Comparison of ENCODE assay signal across 29 cellular contexts in genomic region chr2:150866431-150866830, GRCh38.
DNase-seq lines count a peak whose midpoint lies in the region; ATAC-seq, FAIRE-seq and TF ChIP-seq lines count a peak whose summit lies in the region.
"Had no signal": no experiment of that assay in that cellular context is flagged by ENCODE, and none has a peak within 500 bp of the region (broad histone marks: within the 10 kb centered on the region; RNA-seq: fewer than 3 reads in every experiment).

No MANE protein-coding gene starts in this region.

- H3K9ac ChIP-seq in K562 (ENCODE audit: insufficient read depth in 1 of 2, low read depth in 2 of 2, low read length in 2 of 2): no peak overlapping the region
- H3K9ac ChIP-seq: BLaER1 had no signal

- peaks cover 0 to 5% (median 0%) of the 10 kb centered on the region in 3 donors for H3K36me3 Mint-ChIP-seq in naive thymus-derived CD8-positive, alpha-beta T cell
- H3K36me3 Mint-ChIP-seq: natural killer cell treated with Interleukin-12 subunit alpha and Interleukin-12 subunit beta and Interleukin-15 and Interleukin-18, amount 100 ng/mL, for 72 hours; stimulated activated memory B cell treated with anti-CD40 and anti-IgM and Interleukin-4, amounts not matched to agents 10 μg/mL and 1 μg/mL and 100 μg/mL, for 72 hours had no signal

- H3K9me3 Mint-ChIP-seq in naive thymus-derived CD8-positive, alpha-beta T cell: peaks cover 0 to 15% (median 7%) of the 10 kb centered on the region in 9 donors

- no peak overlapping the region for H3K4me2 ChIP-seq in K562 (ENCODE audit: insufficient read depth, low read length)
- H3K4me2 ChIP-seq: BLaER1 had no signal

- DNase-seq in AG08396 (ENCODE audit: low spot score) (peak; percentile 11), HS-5 (ENCODE audit: low read depth) (peak; percentile 26), K562 (ENCODE audit: extremely low read depth in 1 of 4, low spot score in 3 of 4) (peak in 2 of 4 experiments; percentile 8 to 20), fibroblast of villous mesenchyme (ENCODE audit: low read depth) (peak; percentile 63), NAMALWA (ENCODE audit: low spot score) (no peak)
- DNase-seq in naive thymus-derived CD8-positive, alpha-beta T cell: no peak
- DNase-seq: activated gamma-delta T cell; Caco-2; colonic mucosa; effector memory CD8-positive, alpha-beta T cell; KBM-7; left ventricle myocardium inferior; midbrain; NCI-H1436; NCI-H2107; NCI-H510A treated with DMSO at 0.1 percent for 48 hours; ovary; Peyer's patch; SJCRH30; T-helper 17 cell had no signal

- H4K20me1 ChIP-seq in K562 (replicated peaks; ENCODE audit: control insufficient read depth, insufficient read depth, low read length): no peaks in the 10 kb centered on the region
- H4K20me1 ChIP-seq: BLaER1 had no signal

- POLR2A ChIA-PET in K562 (lab: Yijun Ruan, JAX): interaction anchor here (0.5 kb wide), 1 partner anchor 469 kb away, joined by 3 read pairs; no protein-coding TSS in a partner anchor
- POLR2A ChIA-PET in naive thymus-derived CD8-positive, alpha-beta T cell (lab: Charles Lee): no interaction called here

- no peaks in the 10 kb centered on the region for H3K4me1 Mint-ChIP-seq in naive thymus-derived CD8-positive, alpha-beta T cell
- H3K4me1 Mint-ChIP-seq: stimulated activated memory B cell treated with anti-CD40 and anti-IgM and Interleukin-4, amounts not matched to agents 10 μg/mL and 1 μg/mL and 100 μg/mL, for 72 hours; T-helper 17 cell had no signal

- H3K36me3 ChIP-seq in K562 (ENCODE audit: control insufficient read depth, insufficient read depth, low read length): no peaks in the 10 kb centered on the region
- H3K36me3 ChIP-seq: BLaER1, colonic mucosa, esophagus muscularis mucosa, left ventricle myocardium inferior, ovary, Peyer's patch, SJCRH30, suprapubic skin had no signal

- no peak for FAIRE-seq in K562 (lab: Jason Lieb, UNC)
- FAIRE-seq: A204.1 had no signal

- H3K4me3 ChIP-seq in K562 (no peak overlapping the region), fibroblast of villous mesenchyme (ENCODE audit: low read depth, low read length) (no peak overlapping the region)
- H3K4me3 ChIP-seq: BLaER1, colonic mucosa, esophagus muscularis mucosa, left ventricle myocardium inferior, ovary, Peyer's patch, SJCRH30, suprapubic skin had no signal

- no peak overlapping the region for H2AFZ ChIP-seq in K562 (ENCODE audit: low read depth, low read length)

- intact Hi-C loops in K562 (cut with micrococcal nuclease): no loop called here

- CTCF ChIA-PET in K562 (lab: Yijun Ruan, JAX; ENCODE audit: low intra/inter-chr PET ratio): no interaction called here

- H3K27me3 Mint-ChIP-seq in naive thymus-derived CD8-positive, alpha-beta T cell: peaks cover 0 to 11% (median 2%) of the 10 kb centered on the region in 5 donors
- H3K27me3 Mint-ChIP-seq: effector memory CD8-positive, alpha-beta T cell; natural killer cell treated with Interleukin-12 subunit alpha and Interleukin-12 subunit beta and Interleukin-15 and Interleukin-18, amount 100 ng/mL, for 72 hours; stimulated activated memory B cell treated with anti-CD40 and anti-IgM and Interleukin-4, amounts not matched to agents 10 μg/mL and 1 μg/mL and 100 μg/mL, for 72 hours had no signal

- TF ChIP-seq RAD21 in K562 (CRISPR knock-in tag; conservative IDR thresholded peaks at IDR 0.05 in 1 of 2, IDR thresholded peaks at IDR 0.05 in 1 of 2): no peak

- no peak overlapping the region for H3K27ac ChIP-seq in K562 (ENCODE audit: extremely low read depth, low read depth, low read length)
- H3K27ac ChIP-seq: BLaER1, colonic mucosa, esophagus muscularis mucosa, left ventricle myocardium inferior, ovary, Peyer's patch, SJCRH30, suprapubic skin had no signal

- no peak overlapping the region for H3K4me3 Mint-ChIP-seq in naive thymus-derived CD8-positive, alpha-beta T cell
- H3K4me3 Mint-ChIP-seq: effector memory CD8-positive, alpha-beta T cell; natural killer cell treated with Interleukin-12 subunit alpha and Interleukin-12 subunit beta and Interleukin-15 and Interleukin-18, amount 100 ng/mL, for 72 hours; stimulated activated memory B cell treated with anti-CD40 and anti-IgM and Interleukin-4, amounts not matched to agents 10 μg/mL and 1 μg/mL and 100 μg/mL, for 72 hours; T-helper 17 cell had no signal

- in situ Hi-C loops in K562 (cut with MboI): no loop called here

- no peak for TF ChIP-seq POLR2A in K562 (conservative IDR thresholded peaks at IDR 0.05)

- BruUV-seq in K562 (replicated peaks; lab: Mats Ljungman, UMichigan): no TSS peak

- no peaks in the 10 kb centered on the region for H3K4me1 ChIP-seq in K562 (replicated peaks in 1 of 2; ENCODE audit: control insufficient read depth in 2 of 2, insufficient read depth in 2 of 2, low read length in 2 of 2)
- H3K4me1 ChIP-seq: BLaER1, Caco-2, colonic mucosa, esophagus muscularis mucosa, left ventricle myocardium inferior, Peyer's patch, SJCRH30, suprapubic skin had no signal

- H3K27me3 ChIP-seq in K562 (ENCODE audit: control insufficient read depth in 2 of 2, insufficient read depth in 2 of 2, low read length in 2 of 2): no peaks in the 10 kb centered on the region
- H3K27me3 ChIP-seq: BLaER1, colonic mucosa, esophagus muscularis mucosa, ovary, Peyer's patch, SJCRH30, suprapubic skin had no signal

- no peak; the same call in 2 of the 3 replicates for ATAC-seq in K562
- no peak for ATAC-seq in HG03095 (IDR thresholded peaks at IDR 0.05; ENCODE audit: unreplicated experiment)
- no peak for ATAC-seq in GM21515 (IDR thresholded peaks at IDR 0.05; ENCODE audit: unreplicated experiment)
- no peak for ATAC-seq in naive thymus-derived CD8-positive, alpha-beta T cell
- ATAC-seq: effector memory CD8-positive, alpha-beta T cell; HCT116; natural killer cell treated with Interleukin-12 subunit alpha and Interleukin-12 subunit beta and Interleukin-15 and Interleukin-18, amount 100 ng/mL, for 72 hours; stimulated activated memory B cell treated with anti-CD40 and anti-IgM and Interleukin-4, amounts not matched to agents 10 μg/mL and 1 μg/mL and 100 μg/mL, for 72 hours; T-helper 17 cell had no signal

- no peaks in the 10 kb centered on the region for H3K79me2 ChIP-seq in K562 (ENCODE audit: control insufficient read depth, insufficient read depth, low read length)

- H3K9me1 ChIP-seq in K562 (ENCODE audit: control insufficient read depth, insufficient read depth, low read length): no peaks in the 10 kb centered on the region

- no peaks in the 10 kb centered on the region for H3K9me3 ChIP-seq in K562 (replicated peaks; ENCODE audit: control insufficient read depth, insufficient read depth, low read depth, low read length)
- H3K9me3 ChIP-seq: BLaER1, colonic mucosa, esophagus muscularis mucosa, ovary, Peyer's patch, SJCRH30, suprapubic skin had no signal

- TF ChIP-seq EP300 in K562 (IDR thresholded peaks at IDR 0.05; ENCODE audit: low read length): no peak

- H3K27ac Mint-ChIP-seq in naive thymus-derived CD8-positive, alpha-beta T cell: no peak overlapping the region
- H3K27ac Mint-ChIP-seq: effector memory CD8-positive, alpha-beta T cell; natural killer cell treated with Interleukin-12 subunit alpha and Interleukin-12 subunit beta and Interleukin-15 and Interleukin-18, amount 100 ng/mL, for 72 hours; stimulated activated memory B cell treated with anti-CD40 and anti-IgM and Interleukin-4, amounts not matched to agents 10 μg/mL and 1 μg/mL and 100 μg/mL, for 72 hours; T-helper 17 cell had no signal

- TF ChIP-seq CTCF in K562 (IDR thresholded peaks at IDR 0.05 in 2 of 3, conservative IDR thresholded peaks at IDR 0.05 in 1 of 3; ENCODE audit: insufficient read depth in 2 of 3, low read depth in 1 of 3, low read length in 3 of 3) (no peak), fibroblast of villous mesenchyme (IDR thresholded peaks at IDR 0.05; ENCODE audit: insufficient read depth, low read depth, low read length) (no peak)

TF ChIP-seq in K562, 482 proteins besides CTCF, POLR2A, EP300 and RAD21 (continues in another document):
- TF ChIP-seq SIX5 (IDR thresholded peaks at IDR 0.05; ENCODE audit: borderline replicate concordance in 1 of 2, insufficient read depth in 1 of 2, low read depth in 1 of 2, low read length in 2 of 2) (no peak), ARID1B (IDR thresholded peaks at IDR 0.05) (peak; percentile 38; the same call in 1 of the 2 replicates), CBFA2T3 (IDR thresholded peaks at IDR 0.05) (peak; percentile 80), SMARCC2 (IDR thresholded peaks at IDR 0.05; ENCODE audit: low read depth) (no peak), PHF20 (IDR thresholded peaks at IDR 0.05; ENCODE audit: partially characterized antibody) (no peak), DACH1 (IDR thresholded peaks at IDR 0.05; ENCODE audit: partially characterized antibody) (peak; percentile 36), YY1 (IDR thresholded peaks at IDR 0.05; ENCODE audit: borderline replicate concordance in 1 of 3, control insufficient read depth in 1 of 3, extremely low read depth in 1 of 3, insufficient read depth in 3 of 3, insufficient read length in 1 of 3, insufficient replicate concordance in 2 of 3, low read depth in 1 of 3, low read length in 2 of 3) (peak in 1 of 3 experiments; percentile 58), BDP1 (IDR thresholded peaks at IDR 0.05; ENCODE audit: insufficient read depth, insufficient read length) (no peak), TRIM24 (IDR thresholded peaks at IDR 0.05) (peak; percentile 58 to 66; a peak in 3 of 4 replicates), CBFA2T2 (conservative IDR thresholded peaks at IDR 0.05) (peak; percentile 69), EP400 (IDR thresholded peaks at IDR 0.05) (no peak)

Comparison
In these comparisons a context has a peak if more than half of its experiments do, and no peak if none do; other contexts are left out.
1. DNase-seq: peak in AG08396 (single experiment), HS-5 (single experiment) and fibroblast of villous mesenchyme (single experiment); none in NAMALWA (single experiment) and naive thymus-derived CD8-positive, alpha-beta T cell (0 of 10).